In genomic region chr4:3361896-3362295, GRCh38 we compare ENCODE assay signal across 19 cellular contexts.
DNase-seq lines count a peak whose midpoint lies in the region; ATAC-seq, FAIRE-seq and TF ChIP-seq lines count a peak whose summit lies in the region.
"Had no signal": no experiment of that assay in that cellular context is flagged by ENCODE, and none has a peak within 500 bp of the region (broad histone marks: within the 10 kb centered on the region; RNA-seq: fewer than 3 reads in every experiment).

No MANE protein-coding gene starts in this region.

- H3K23me2 ChIP-seq in H1 (ENCODE audit: low read depth, low read length): peaks cover 7% of the 10 kb centered on the region; the same call in 1 of the 2 replicates

- no peak for TF ChIP-seq RAD21 in IMR-90 (IDR thresholded peaks at IDR 0.05; ENCODE audit: low read length)
- TF ChIP-seq RAD21 in H1 (IDR thresholded peaks at IDR 0.05 in 1 of 2, conservative IDR thresholded peaks at IDR 0.05 in 1 of 2; ENCODE audit: low read depth in 2 of 2, low read length in 2 of 2): no peak

- peak overlapping the region; percentile 41; the same call in 1 of the 2 replicates for H3K4me3 ChIP-seq in BLaER1
- H3K4me3 ChIP-seq in IMR-90 (ENCODE audit: insufficient read depth, low read depth, low read length): no peak overlapping the region
- H3K4me3 ChIP-seq in H1 (ENCODE audit: extremely low read depth in 1 of 4, insufficient read depth in 2 of 4, low read depth in 3 of 4, low read length in 4 of 4): no peak overlapping the region
- H3K4me3 ChIP-seq in mesenchymal stem cell (ENCODE audit: insufficient read depth in 1 of 2, low read depth in 1 of 2, low read length in 2 of 2): no peak overlapping the region
- H3K4me3 ChIP-seq in gastrocnemius medialis: no peak overlapping the region
- H3K4me3 ChIP-seq: PC-9 had no signal

- CTCF ChIA-PET in IMR-90 (lab: Yijun Ruan, JAX): no interaction called here
- CTCF ChIA-PET in H1 (lab: Charles Lee; ENCODE audit: partially characterized antibody): interaction anchor here (0.7 to 1.8 kb wide), 4 partner anchors 9 to 90 kb away, joined by 3 to 10 read pairs (median 4); no protein-coding TSS in a partner anchor

- H4K8ac ChIP-seq in IMR-90 (ENCODE audit: low read depth in 2 of 2, low read length in 2 of 2) (no peak overlapping the region), H1 (ENCODE audit: extremely low read depth, insufficient read depth, low read length) (no peak overlapping the region), mesenchymal stem cell (ENCODE audit: low read length) (no peak overlapping the region)

- H4K91ac ChIP-seq in IMR-90 (ENCODE audit: insufficient read depth, low read depth, low read length): no peak overlapping the region
- H4K91ac ChIP-seq in H1 (replicated peaks; ENCODE audit: insufficient read length, low read length): no peak overlapping the region
- no peak overlapping the region for H4K91ac ChIP-seq in mesenchymal stem cell (ENCODE audit: low read length)

- H3K79me2 ChIP-seq in H1 (ENCODE audit: control insufficient read depth in 1 of 2, insufficient read depth in 2 of 2, low read length in 2 of 2): 0 out of 4 replicates have a peak, but pooled peaks cover 0 to 2% of the 10 kb centered on the region in 2 experiments

- ATAC-seq in IMR-90 (ENCODE audit: low read depth) (no peak), gastrocnemius medialis (no peak)

- no peak overlapping the region for H2BK20ac ChIP-seq in IMR-90 (ENCODE audit: low read depth, low read length)
- H2BK20ac ChIP-seq in H1 (ENCODE audit: low read length): no peak overlapping the region

- peaks cover 8% of the 10 kb centered on the region for H3K9me3 ChIP-seq in BLaER1
- no peaks in the 10 kb centered on the region for H3K9me3 ChIP-seq in IMR-90 (ENCODE audit: control insufficient read depth, insufficient read depth, low read length)
- no peaks in the 10 kb centered on the region for H3K9me3 ChIP-seq in H1 (ENCODE audit: insufficient read depth in 2 of 2, low read depth in 1 of 2, low read length in 1 of 2)
- H3K9me3 ChIP-seq in mesenchymal stem cell (ENCODE audit: control insufficient read depth, low read length): no peaks in the 10 kb centered on the region
- H3K9me3 ChIP-seq in gastrocnemius medialis: no peaks in the 10 kb centered on the region

- peak overlapping the region; percentile 54 for H2BK5ac ChIP-seq in IMR-90 (ENCODE audit: low read depth, low read length, poor library complexity, severe bottlenecking)
- H2BK5ac ChIP-seq in H1 (ENCODE audit: low read depth, low read length): no peak overlapping the region; the same call in 1 of the 2 replicates
- H2BK5ac ChIP-seq in mesenchymal stem cell (ENCODE audit: low read depth, low read length, poor library complexity, severe bottlenecking): no peak overlapping the region

- H3K9ac ChIP-seq in BLaER1 (peak overlapping the region; percentile 76), IMR-90 (ENCODE audit: low read depth, low read length) (no peak overlapping the region), H1 (replicated peaks in 1 of 4; ENCODE audit: extremely low read depth in 1 of 4, low read depth in 3 of 4, low read length in 3 of 4) (no peak overlapping the region), mesenchymal stem cell (ENCODE audit: low read length) (no peak overlapping the region)
- H3K9ac ChIP-seq: KMS-11 had no signal

- peaks cover 52% of the 10 kb centered on the region for H4K20me1 ChIP-seq in BLaER1
- H4K20me1 ChIP-seq in IMR-90 (ENCODE audit: insufficient read depth, low read length): peaks cover 35% of the 10 kb centered on the region
- H4K20me1 ChIP-seq in H1 (replicated peaks in 1 of 2; ENCODE audit: control insufficient read depth in 1 of 2, insufficient read depth in 2 of 2, low read length in 2 of 2): peaks cover 0 to 9% of the 10 kb centered on the region in 2 experiments

- no TSS peak for BruUV-seq in IMR-90 (replicated peaks; lab: Mats Ljungman, UMichigan)

- H3K4me3 Mint-ChIP-seq in osteocyte (ENCODE audit: unreplicated experiment): no peak overlapping the region
- H3K4me3 Mint-ChIP-seq: CD14-positive monocyte had no signal

- H3K14ac ChIP-seq in IMR-90 (replicated peaks; ENCODE audit: low read depth, low read length) (no peak overlapping the region), H1 (ENCODE audit: insufficient read length) (no peak overlapping the region), mesenchymal stem cell (ENCODE audit: low read length in 2 of 2) (no peak overlapping the region)

- H3K4me2 ChIP-seq in BLaER1: peak overlapping the region; percentile 96
- H3K4me2 ChIP-seq in IMR-90 (ENCODE audit: low read depth, low read length): no peak overlapping the region
- H3K4me2 ChIP-seq in H1 (ENCODE audit: insufficient read depth in 1 of 2, low read depth in 2 of 2, low read length in 2 of 2): no peak overlapping the region
- H3K4me2 ChIP-seq in mesenchymal stem cell (ENCODE audit: low read length, poor library complexity, severe bottlenecking): no peak overlapping the region
- H3K4me2 ChIP-seq: KMS-11, PC-9 had no signal

- intact Hi-C loops in IMR-90 (cut with micrococcal nuclease) (no loop called here), gastrocnemius medialis (cut with DNase I; ENCODE audit: low total_unique reads) (no loop called here)

- H2AK5ac ChIP-seq in IMR-90 (ENCODE audit: low read depth, low read length): no peak overlapping the region; the same call in 1 of the 2 replicates
- no peak overlapping the region for H2AK5ac ChIP-seq in H1 (ENCODE audit: low read depth, low read length)
- no peak overlapping the region for H2AK5ac ChIP-seq in mesenchymal stem cell (ENCODE audit: low read length, severe bottlenecking)

- peaks cover 84% of the 10 kb centered on the region for H3K4me1 ChIP-seq in BLaER1
- H3K4me1 ChIP-seq in IMR-90 (ENCODE audit: control insufficient read depth, insufficient read depth, low read length): no peaks in the 10 kb centered on the region; the same call in 1 of the 2 replicates
- peaks cover 0 to 2% (median 0%) of the 10 kb centered on the region in 4 experiments; a peak in 1 of 7 replicates for H3K4me1 ChIP-seq in H1 (replicated peaks in 1 of 4; ENCODE audit: control insufficient read depth in 3 of 4, insufficient read depth in 4 of 4, low read length in 3 of 4)
- H3K4me1 ChIP-seq in mesenchymal stem cell (ENCODE audit: control insufficient read depth, insufficient read depth, low read depth, low read length): peaks cover 22% of the 10 kb centered on the region
- H3K4me1 ChIP-seq in gastrocnemius medialis: peaks cover 9 to 12% of the 10 kb centered on the region in 2 donors

- H3K79me1 ChIP-seq in IMR-90 (ENCODE audit: low read depth in 1 of 2, low read length in 2 of 2) (peaks cover 19 to 46% of the 10 kb centered on the region in 2 experiments), H1 (ENCODE audit: low read depth, low read length) (peaks cover 3% of the 10 kb centered on the region; the same call in 1 of the 2 replicates), mesenchymal stem cell (replicated peaks; ENCODE audit: low read length, poor library complexity, severe bottlenecking) (peaks cover 46% of the 10 kb centered on the region)

- H3K27me3 Mint-ChIP-seq in osteocyte (ENCODE audit: unreplicated experiment): no peaks in the 10 kb centered on the region

- DNase-seq in IMR-90: no peak
- DNase-seq in H1 (ENCODE audit: low read depth in 1 of 2, low spot score in 2 of 2): peak in 1 of 2 experiments; percentile 37
- peak; percentile 78 for DNase-seq in osteocyte (ENCODE audit: extremely low spot score, unreplicated experiment)
- no peak for DNase-seq in mesenchymal stem cell
- DNase-seq in gastrocnemius medialis: no peak
- DNase-seq in activated naive CD4-positive, alpha-beta T cell treated with anti-CD3 and anti-CD28 coated beads, Interleukin-2, amount 50 U/mL, for 16 hours: no peak
- DNase-seq in NCI-H1105 (lab: John Stamatoyannopoulos, UW): no peak
- DNase-seq: DND-41, MV-4-11, NCI-H1436 treated with DMSO at 0.1 percent for 48 hours, NCI-H2029 treated with DMSO at 0.1 percent for 48 hours, NCI-H2171, NCI-H526, PC-9 had no signal

- WGBS in IMR-90 (ENCODE audit: extremely low coverage in 2 of 2, insufficient read length in 1 of 2), 2 experiments: 81% methylated on average over 4 of the region's 12 CpGs; no CpG with 5 or more reads in 1 of the 2 experiments
- 91% methylated on average over 9 of the region's 12 CpGs; no CpG with 5 or more reads in 1 of the 2 experiments for whole genome bisulfite sequencing in H1 (ENCODE audit: extremely low coverage in 1 of 2, insufficient coverage in 1 of 2, insufficient read length in 1 of 2, insufficient replicate concordance in 2 of 2, low coverage in 1 of 2, low lambda C conversion rate in 2 of 2, missing lambda C conversion rate in 1 of 2), 2 experiments
- WGBS in mesenchymal stem cell: 95% methylated on average over 9 of the region's 12 CpGs

- H3K9me1 ChIP-seq in IMR-90 (ENCODE audit: insufficient read depth, low read length): peaks cover 14% of the 10 kb centered on the region

- in situ Hi-C loops in IMR-90 (cut with MboI; ENCODE audit: low sequenced_read_pairs): no loop called here
- in situ Hi-C loops in gastrocnemius medialis (cut with MboI; ENCODE audit: low sequenced_read_pairs in 4 of 4): no loop called here

- H3K27ac Mint-ChIP-seq in osteocyte (ENCODE audit: unreplicated experiment): no peak overlapping the region

- H3K27ac ChIP-seq in BLaER1 (peak overlapping the region; percentile 91), IMR-90 (ENCODE audit: insufficient read depth, low read length) (no peak overlapping the region), H1 (ENCODE audit: low read depth, low read length) (no peak overlapping the region), mesenchymal stem cell (ENCODE audit: low read length, poor library complexity, severe bottlenecking) (no peak overlapping the region), gastrocnemius medialis (no peak overlapping the region)
- H3K27ac ChIP-seq: KMS-11, PC-9, RWPE1 had no signal

- H3K56ac ChIP-seq in IMR-90 (ENCODE audit: extremely low read depth, insufficient read depth, low read length): no peak overlapping the region
- no peak overlapping the region for H3K56ac ChIP-seq in H1 (replicated peaks; ENCODE audit: insufficient read length, low read depth, low read length)

- no peak for FAIRE-seq in H1 (lab: Jason Lieb, UNC)
- FAIRE-seq: H54 had no signal

- no peak overlapping the region for H3K4ac ChIP-seq in IMR-90 (ENCODE audit: low read depth, low read length)
- H3K4ac ChIP-seq in H1 (replicated peaks; ENCODE audit: insufficient read length, low read depth, low read length): no peak overlapping the region
- no peak overlapping the region for H3K4ac ChIP-seq in mesenchymal stem cell (ENCODE audit: low read depth in 1 of 2, low read length in 2 of 2)

- TF ChIP-seq CTCF in IMR-90 (conservative IDR thresholded peaks at IDR 0.05; ENCODE audit: low read depth, low read length) (no peak), H1 (IDR thresholded peaks at IDR 0.05; ENCODE audit: control extremely low read depth in 1 of 3, insufficient read depth in 1 of 3, low read depth in 1 of 3, low read length in 3 of 3) (no peak), osteocyte (IDR thresholded peaks at IDR 0.05) (no peak), gastrocnemius medialis (IDR thresholded peaks at IDR 0.05 in 4 of 5, conservative IDR thresholded peaks at IDR 0.05 in 1 of 5) (no peak)

- TF ChIP-seq POLR2A in IMR-90 (IDR thresholded peaks at IDR 0.05; ENCODE audit: low read depth, low read length): no peak
- TF ChIP-seq POLR2A in H1 (IDR thresholded peaks at IDR 0.05; ENCODE audit: control extremely low read depth in 1 of 2, low read depth in 2 of 2, low read length in 2 of 2): no peak
- TF ChIP-seq POLR2A in gastrocnemius medialis (IDR thresholded peaks at IDR 0.05): no peak

- H3K23ac ChIP-seq in IMR-90 (ENCODE audit: low read depth, low read length): no peak overlapping the region
- no peak overlapping the region for H3K23ac ChIP-seq in H1 (ENCODE audit: insufficient read length)
- H3K23ac ChIP-seq in mesenchymal stem cell (ENCODE audit: low read length in 2 of 2): no peak overlapping the region

- H3K18ac ChIP-seq in IMR-90 (ENCODE audit: low read depth, low read length) (no peak overlapping the region), H1 (ENCODE audit: extremely low read depth, low read length) (no peak overlapping the region), mesenchymal stem cell (ENCODE audit: low read depth in 1 of 2, low read length in 2 of 2) (no peak overlapping the region)

- POLR2A ChIA-PET in IMR-90 (lab: Charles Lee; ENCODE audit: unreplicated experiment) (no interaction called here), H1 (lab: Charles Lee; ENCODE audit: partially characterized antibody) (interaction anchor here (1.2 kb wide), 1 partner anchor 9 kb away, joined by 4 read pairs; no protein-coding TSS in a partner anchor)

- H2AFZ ChIP-seq in IMR-90 (replicated peaks; ENCODE audit: low read length, poor library complexity): no peak overlapping the region
- H2AFZ ChIP-seq in H1 (ENCODE audit: low read length): no peak overlapping the region
- H2AFZ ChIP-seq in mesenchymal stem cell (ENCODE audit: low read depth, low read length): no peak overlapping the region
- H2AFZ ChIP-seq: PC-9 had no signal

- no peaks in the 10 kb centered on the region for H3K27me3 ChIP-seq in BLaER1
- H3K27me3 ChIP-seq in IMR-90 (ENCODE audit: control insufficient read depth, insufficient read depth, low read length): no peaks in the 10 kb centered on the region
- H3K27me3 ChIP-seq in H1 (replicated peaks in 1 of 4; ENCODE audit: control insufficient read depth in 3 of 4, extremely low read depth in 1 of 4, insufficient read depth in 3 of 4, low read length in 3 of 4): 0 out of 7 replicates have a peak, but pooled peaks cover 0 to 2% (median 0%) of the 10 kb centered on the region in 4 experiments
- H3K27me3 ChIP-seq in mesenchymal stem cell (ENCODE audit: control insufficient read depth in 1 of 2, insufficient read depth in 1 of 2, low read length in 2 of 2): no peaks in the 10 kb centered on the region
- no peaks in the 10 kb centered on the region for H3K27me3 ChIP-seq in gastrocnemius medialis

- H4K5ac ChIP-seq in IMR-90 (ENCODE audit: low read depth, low read length): no peak overlapping the region
- no peak overlapping the region for H4K5ac ChIP-seq in H1 (ENCODE audit: insufficient read length, low read depth, low read length)

- H2BK15ac ChIP-seq in IMR-90 (ENCODE audit: low read depth, low read length) (no peak overlapping the region), H1 (ENCODE audit: low read length) (no peak overlapping the region), mesenchymal stem cell (ENCODE audit: low read depth, poor library complexity, severe bottlenecking) (no peak overlapping the region)

- dilution Hi-C loops in IMR-90 (cut with HindIII; ENCODE audit: low sequenced_read_pairs, unreplicated experiment): no loop called here

- peaks cover 4% of the 10 kb centered on the region for H3K4me1 Mint-ChIP-seq in osteocyte (ENCODE audit: unreplicated experiment)

- H2BK12ac ChIP-seq in H1 (ENCODE audit: low read depth, low read length) (0 out of 2 replicates have a peak overlapping the region, but pooled peaks have one; percentile 27), mesenchymal stem cell (ENCODE audit: low read length in 2 of 2) (no peak overlapping the region)

- H2AK9ac ChIP-seq in IMR-90 (replicated peaks; ENCODE audit: low read depth, low read length, poor library complexity): no peak overlapping the region

- H2BK120ac ChIP-seq in IMR-90 (ENCODE audit: low read depth, low read length) (no peak overlapping the region), H1 (replicated peaks; ENCODE audit: low read depth, low read length) (no peak overlapping the region), mesenchymal stem cell (ENCODE audit: low read depth, low read length) (no peak overlapping the region)

- no peak for TF ChIP-seq EP300 in H1 (IDR thresholded peaks at IDR 0.05; ENCODE audit: borderline replicate concordance in 1 of 2, low read depth in 2 of 2, low read length in 2 of 2)

- peaks cover 12% of the 10 kb centered on the region for H3K9me3 Mint-ChIP-seq in osteocyte (ENCODE audit: unreplicated experiment)

- H3K36me3 ChIP-seq in BLaER1 (peaks cover 6% of the 10 kb centered on the region; the same call in 1 of the 2 replicates), IMR-90 (ENCODE audit: control insufficient read depth, insufficient read depth, low read length) (no peaks in the 10 kb centered on the region), H1 (ENCODE audit: control insufficient read depth in 2 of 4, insufficient read depth in 4 of 4, low read length in 3 of 4) (no peaks in the 10 kb centered on the region), mesenchymal stem cell (ENCODE audit: control insufficient read depth in 1 of 2, insufficient read depth in 2 of 2, low read depth in 1 of 2, low read length in 2 of 2) (peaks cover 0 to 12% of the 10 kb centered on the region in 2 experiments), gastrocnemius medialis (no peaks in the 10 kb centered on the region)

- H3K36me3 Mint-ChIP-seq in osteocyte (ENCODE audit: unreplicated experiment): peaks cover 9% of the 10 kb centered on the region
